24 cellular contexts compared by ENCODE assay signal in the genomic region with DNA sequence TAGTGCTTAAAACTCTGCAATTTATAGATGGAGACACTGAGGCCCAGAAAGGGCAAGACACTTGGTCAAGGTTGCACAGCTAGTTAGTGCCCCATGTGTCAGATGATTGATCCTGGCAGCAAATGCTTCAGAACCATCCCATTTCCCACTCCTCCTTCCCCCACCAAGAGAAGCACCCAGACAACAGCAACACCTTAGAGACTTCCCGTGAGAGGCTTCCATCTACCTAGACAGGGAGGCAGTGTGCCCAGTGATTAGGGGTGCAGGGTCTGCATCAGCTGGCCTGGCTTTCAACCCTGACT.
DNase-seq lines count a peak whose midpoint lies in the region; ATAC-seq, FAIRE-seq and TF ChIP-seq lines count a peak whose summit lies in the region.
"Had no signal": no experiment of that assay in that cellular context is flagged by ENCODE, and none has a peak within 500 bp of the region (broad histone marks: within the 10 kb centered on the region; RNA-seq: fewer than 3 reads in every experiment).

No MANE protein-coding gene starts in this region.

- no peak for TF ChIP-seq EP300 in A549 (IDR thresholded peaks at IDR 0.05)

- H3K4me2 ChIP-seq in A549 = no peak overlapping the region
- H3K4me2 ChIP-seq: BLaER1, KMS-11 had no signal

- no peak for TF ChIP-seq RAD21 in A549 (conservative IDR thresholded peaks at IDR 0.05 in 1 of 2, IDR thresholded peaks at IDR 0.05 in 1 of 2)

- H3K27me3 ChIP-seq in WERI-Rb-1 (ENCODE audit: insufficient read depth, low read depth, severe bottlenecking) (no peaks in the 10 kb centered on the region), dorsolateral prefrontal cortex (no peaks in the 10 kb centered on the region)
- H3K27me3 ChIP-seq: BLaER1 had no signal

- no peak for TF ChIP-seq POLR2A in A549 (IDR thresholded peaks at IDR 0.05; ENCODE audit: low read length)

- no peak for ATAC-seq in A549
- ATAC-seq in GM21447 (IDR thresholded peaks at IDR 0.05; ENCODE audit: unreplicated experiment) = no peak
- ATAC-seq in effector memory CD8-positive, alpha-beta T cell (replicated peaks) = no peak
- ATAC-seq: Panc1 had no signal

- no peaks in the 10 kb centered on the region for H3K4me1 ChIP-seq in A549

- WGBS in A549 (ENCODE audit: missing lambda C conversion rate) = 100% methylated on average over 1 of the region's 1 CpG

- H3K4me1 Mint-ChIP-seq in neural crest cell = peaks cover 58% of the 10 kb centered on the region
- H3K4me1 Mint-ChIP-seq in effector memory CD8-positive, alpha-beta T cell (ENCODE audit: low read depth in 2 of 2) = no peaks in the 10 kb centered on the region
- H3K4me1 Mint-ChIP-seq: CD4-positive, CD25-positive, alpha-beta regulatory T cell had no signal

- POLR2A ChIA-PET in A549 (lab: Yijun Ruan, JAX) = no interaction called here

- no peak for DNase-seq in A549 (ENCODE audit: low read depth in 1 of 2, low spot score in 1 of 2)
- peak; percentile 2 for DNase-seq in WERI-Rb-1
- DNase-seq in dorsolateral prefrontal cortex = peak in 2 of 10 donors; percentile 3 to 8
- DNase-seq in neural crest cell (ENCODE audit: low read depth, low spot score) = no peak
- DNase-seq in DMS53 (lab: John Stamatoyannopoulos, UW) = no peak
- DNase-seq in DMS114 treated with DMSO at 0.1 percent for 48 hours (lab: John Stamatoyannopoulos, UW; ENCODE audit: unreplicated experiment) = no peak
- no peak for DNase-seq in effector memory CD8-positive, alpha-beta T cell
- DNase-seq: CD4-positive, CD25-positive, alpha-beta regulatory T cell; GM23248; MM.1S; NCI-H1694; NCI-H2081; NCI-H2227 treated with DMSO at 0.1 percent for 48 hours; NCI-H526 treated with DMSO at 0.1 percent for 48 hours; SHP77 treated with DMSO at 0.1 percent for 48 hours had no signal

- intact Hi-C loops in dorsolateral prefrontal cortex (cut with DNase I) = loop anchor here in 1 of 2 donors (5.0 kb wide), 1 partner anchor 99 kb away; no protein-coding TSS in a partner anchor

- H3K9me3 Mint-ChIP-seq in neural crest cell = no peaks in the 10 kb centered on the region
- no peaks in the 10 kb centered on the region for H3K9me3 Mint-ChIP-seq in effector memory CD8-positive, alpha-beta T cell
- H3K9me3 Mint-ChIP-seq: CD4-positive, CD25-positive, alpha-beta regulatory T cell had no signal

- H3K27ac ChIP-seq in A549 (no peak overlapping the region), WERI-Rb-1 (no peak overlapping the region), dorsolateral prefrontal cortex (peak overlapping the region in 41 of 59 donors; percentile 5 to 98 (median 91))
- H3K27ac ChIP-seq: BLaER1, GM23248, KMS-11, RWPE1 had no signal

- H3K36me3 ChIP-seq in WERI-Rb-1 = peaks cover 16% of the 10 kb centered on the region
- H3K36me3 ChIP-seq: BLaER1, HAP-1 had no signal

- no peak for TF ChIP-seq CTCF in A549 (IDR thresholded peaks at IDR 0.05)
- no peak for TF ChIP-seq CTCF in WERI-Rb-1 (IDR thresholded peaks at IDR 0.05; ENCODE audit: low read depth, low read length)
- TF ChIP-seq CTCF in dorsolateral prefrontal cortex (IDR thresholded peaks at IDR 0.05 in 54 of 56, conservative IDR thresholded peaks at IDR 0.05 in 2 of 56; ENCODE audit: low read depth in 1 of 56, partially characterized antibody in 56 of 56) = no peak
- TF ChIP-seq CTCF in neural crest cell (conservative IDR thresholded peaks at IDR 0.05) = no peak

- CTCF ChIA-PET in A549 (lab: Yijun Ruan, JAX) = interaction anchor here (0.6 to 8.8 kb wide), 5 partner anchors 14 to 349 kb away, joined by 3 to 98 read pairs (median 4); no protein-coding TSS in a partner anchor

- H3K27me3 Mint-ChIP-seq in neural crest cell (ENCODE audit: low read depth) = no peaks in the 10 kb centered on the region
- peaks cover 0 to 43% of the 10 kb centered on the region in 2 donors for H3K27me3 Mint-ChIP-seq in effector memory CD8-positive, alpha-beta T cell
- H3K27me3 Mint-ChIP-seq: CD4-positive, CD25-positive, alpha-beta regulatory T cell had no signal

- H3K27ac Mint-ChIP-seq in neural crest cell (ENCODE audit: unreplicated experiment) = peak overlapping the region; percentile 83
- no peak overlapping the region for H3K27ac Mint-ChIP-seq in effector memory CD8-positive, alpha-beta T cell

- H3K4me3 Mint-ChIP-seq in neural crest cell = no peak overlapping the region
- no peak overlapping the region for H3K4me3 Mint-ChIP-seq in effector memory CD8-positive, alpha-beta T cell
- H3K4me3 Mint-ChIP-seq: CD4-positive, CD25-positive, alpha-beta regulatory T cell had no signal

- H3K4me3 ChIP-seq in A549 (no peak overlapping the region), WERI-Rb-1 (ENCODE audit: low read depth, low read length) (no peak overlapping the region), dorsolateral prefrontal cortex (no peak overlapping the region)
- H3K4me3 ChIP-seq: BLaER1, GM23248, HAP-1 had no signal

- no peak for FAIRE-seq in A549 (lab: Jason Lieb, UNC)
- FAIRE-seq: D721Med, G401.6, HTR-8/SVneo had no signal

- no peaks in the 10 kb centered on the region for H3K36me3 Mint-ChIP-seq in neural crest cell (ENCODE audit: low read depth)
- H3K36me3 Mint-ChIP-seq in effector memory CD8-positive, alpha-beta T cell (ENCODE audit: insufficient read depth) = peaks cover 7% of the 10 kb centered on the region
- H3K36me3 Mint-ChIP-seq: CD4-positive, CD25-positive, alpha-beta regulatory T cell had no signal

- H3K9me3 ChIP-seq in A549 (no peaks in the 10 kb centered on the region), WERI-Rb-1 (ENCODE audit: severe bottlenecking) (no peaks in the 10 kb centered on the region)
- H3K9me3 ChIP-seq: BLaER1, HAP-1 had no signal

TF ChIP-seq in A549, 52 proteins besides CTCF, POLR2A, EP300 and RAD21:
- TF ChIP-seq, protein P1, sequence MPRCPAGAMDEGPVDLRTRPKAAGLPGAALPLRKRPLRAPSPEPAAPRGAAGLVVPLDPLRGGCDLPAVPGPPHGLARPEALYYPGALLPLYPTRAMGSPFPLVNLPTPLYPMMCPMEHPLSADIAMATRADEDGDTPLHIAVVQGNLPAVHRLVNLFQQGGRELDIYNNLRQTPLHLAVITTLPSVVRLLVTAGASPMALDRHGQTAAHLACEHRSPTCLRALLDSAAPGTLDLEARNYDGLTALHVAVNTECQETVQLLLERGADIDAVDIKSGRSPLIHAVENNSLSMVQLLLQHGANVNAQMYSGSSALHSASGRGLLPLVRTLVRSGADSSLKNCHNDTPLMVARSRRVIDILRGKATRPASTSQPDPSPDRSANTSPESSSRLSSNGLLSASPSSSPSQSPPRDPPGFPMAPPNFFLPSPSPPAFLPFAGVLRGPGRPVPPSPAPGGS (IDR thresholded peaks at IDR 0.05) = no peak
- peak; percentile 47 for TF ChIP-seq ZFP36 (IDR thresholded peaks at IDR 0.05; ENCODE audit: borderline replicate concordance, partially characterized antibody)
- TF ChIP-seq, protein P2, sequence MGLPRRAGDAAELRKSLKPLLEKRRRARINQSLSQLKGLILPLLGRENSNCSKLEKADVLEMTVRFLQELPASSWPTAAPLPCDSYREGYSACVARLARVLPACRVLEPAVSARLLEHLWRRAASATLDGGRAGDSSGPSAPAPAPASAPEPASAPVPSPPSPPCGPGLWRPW (IDR thresholded peaks at IDR 0.05) = no peak
- TF ChIP-seq FOSB (CRISPR knock-in tag; IDR thresholded peaks at IDR 0.05) = no peak

Comparison
In these comparisons a context has a peak if more than half of its experiments do, and no peak if none do; other contexts are left out.
1. H3K27ac ChIP-seq: peak in dorsolateral prefrontal cortex (41 of 59); none in A549 (0 of 2) and WERI-Rb-1 (single experiment).